ENCODE assay signal across 1 cellular context in genomic region chr11:57647960-57648776, GRCh38.
TF ChIP-seq lines count a peak whose summit lies in the region.

No MANE protein-coding gene starts in this region.

TF ChIP-seq in K562, 482 proteins besides CTCF, POLR2A, EP300 and RAD21 (continued from another document and continues in another):
- TF ChIP-seq TEAD4 (IDR thresholded peaks at IDR 0.05; ENCODE audit: low read length) (peak; percentile 99), TEAD4 (CRISPR knock-in tag; IDR thresholded peaks at IDR 0.05; ENCODE audit: borderline replicate concordance) (no peak), KLF10 (CRISPR knock-in tag; IDR thresholded peaks at IDR 0.05) (no peak), KDM4B (IDR thresholded peaks at IDR 0.05; ENCODE audit: borderline replicate concordance in 2 of 2, low read depth in 1 of 2) (no peak), ARID4B (CRISPR knock-in tag; IDR thresholded peaks at IDR 0.05) (no peak), IRF1 (CRISPR knock-in tag; IDR thresholded peaks at IDR 0.05; ENCODE audit: borderline replicate concordance) (no peak), ZBTB2 (IDR thresholded peaks at IDR 0.05) (peak; percentile 52), MBD2 (IDR thresholded peaks at IDR 0.05; ENCODE audit: borderline replicate concordance, low read depth) (peak; percentile 73; the same call in 1 of the 2 replicates), NCOA6 (IDR thresholded peaks at IDR 0.05) (no peak), SRSF7 (optimal IDR thresholded peaks at IDR 0.05; ENCODE audit: low read depth, low read length) (no peak), ZNF282 (CRISPR knock-in tag; IDR thresholded peaks at IDR 0.05) (no peak), PHF21A (IDR thresholded peaks at IDR 0.05; ENCODE audit: borderline replicate concordance, low read depth) (no peak), MYC (IDR thresholded peaks at IDR 0.05; ENCODE audit: low read depth, low read length) (peak; percentile 56), MYC (CRISPR knock-in tag; IDR thresholded peaks at IDR 0.05; ENCODE audit: borderline replicate concordance, low read depth) (no peak), VEZF1 (CRISPR knock-in tag; IDR thresholded peaks at IDR 0.05) (peak; percentile 52; the same call in 1 of the 2 replicates), SREBF2 (CRISPR knock-in tag; IDR thresholded peaks at IDR 0.05) (no peak), XRCC3 (IDR thresholded peaks at IDR 0.05) (no peak), LARP7 (IDR thresholded peaks at IDR 0.05) (no peak), GABPB1 (CRISPR knock-in tag; IDR thresholded peaks at IDR 0.05) (peak; percentile 46; the same call in 1 of the 2 replicates), SMC3 (conservative IDR thresholded peaks at IDR 0.05; ENCODE audit: insufficient read depth, low read depth, low read length) (no peak), DIDO1 (tag; IDR thresholded peaks at IDR 0.05; ENCODE audit: low read depth) (no peak), THRB (CRISPR knock-in tag; conservative IDR thresholded peaks at IDR 0.05) (0 out of 2 replicates have a peak, but pooled peaks have one; percentile 32), HMGXB4 (CRISPR knock-in tag; IDR thresholded peaks at IDR 0.05) (no peak), PML (IDR thresholded peaks at IDR 0.05; ENCODE audit: low read length) (peak; percentile 97), RBM14 (IDR thresholded peaks at IDR 0.05; ENCODE audit: borderline replicate concordance, insufficient read depth, low read depth, low read length) (no peak), ZNF668 (CRISPR knock-in tag; IDR thresholded peaks at IDR 0.05) (no peak), UBTF (IDR thresholded peaks at IDR 0.05; ENCODE audit: borderline replicate concordance in 1 of 2, low read depth in 2 of 2, low read length in 2 of 2) (peak in 1 of 2 experiments; percentile 68; a peak in 1 of 4 replicates), ZNF551 (CRISPR knock-in tag; IDR thresholded peaks at IDR 0.05) (no peak), ZNF239 (CRISPR knock-in tag; IDR thresholded peaks at IDR 0.05) (no peak), MGA (IDR thresholded peaks at IDR 0.05) (no peak)
